ENCODE assay signal across 6 cellular contexts in the genomic region with DNA sequence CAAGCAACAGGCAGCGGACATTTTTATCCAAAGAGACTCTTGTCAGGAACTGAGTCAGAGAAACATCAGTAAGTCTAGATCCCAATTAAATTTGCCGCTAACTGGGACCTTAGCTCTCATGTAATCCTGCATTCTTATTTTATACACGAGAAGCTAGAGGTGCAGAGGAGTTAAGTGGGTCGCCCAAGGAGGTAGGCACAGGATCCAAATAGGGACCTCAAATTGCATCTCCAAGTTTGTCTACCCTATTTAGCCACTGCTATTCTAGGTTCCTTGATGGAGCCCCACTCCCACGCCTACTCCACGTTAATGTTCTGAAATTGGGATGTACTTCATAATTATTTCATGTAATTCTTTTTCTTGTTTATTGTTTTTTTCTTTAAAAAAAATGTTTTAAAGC.
"Had no signal": no experiment of that assay in that cellular context is flagged by ENCODE, and none has a peak within 500 bp of the region (broad histone marks: within the 10 kb centered on the region; RNA-seq: fewer than 3 reads in every experiment).

No MANE protein-coding gene starts in this region.

- H3K27ac ChIP-seq: HL-60 had no signal

- DNase-seq: H9, HCEC 1CT, KBM-7 had no signal

- H3K4me3 ChIP-seq: GM23338 had no signal

- ATAC-seq: GM23338, HepG2 had no signal
